Comparison of ENCODE assay signal across 1 cellular context in genomic region chr11:118984825-118985224, GRCh38.
TF ChIP-seq lines count a peak whose summit lies in the region.

No MANE protein-coding gene starts in this region.

TF ChIP-seq in IMR-90, 13 proteins besides CTCF, POLR2A, EP300 and RAD21 (continued from another document):
- TF ChIP-seq FOS (IDR thresholded peaks at IDR 0.05; ENCODE audit: low read depth, low read length) (no peak), BHLHE40 (IDR thresholded peaks at IDR 0.05; ENCODE audit: low read depth, low read length) (no peak)
